Comparison of ENCODE assay signal across 1 cellular context in genomic region chr1:173413271-173413707, GRCh38.
TF ChIP-seq lines count a peak whose summit lies in the region.

No MANE protein-coding gene starts in this region.

TF ChIP-seq in GM12878, 131 proteins besides CTCF, POLR2A, EP300 and RAD21 (continued from another document):
- TF ChIP-seq ZNF687 (IDR thresholded peaks at IDR 0.05), result peak; percentile 83
- TF ChIP-seq RELB (IDR thresholded peaks at IDR 0.05; ENCODE audit: low read depth), result peak; percentile 36; the same call in 1 of the 2 replicates
- TF ChIP-seq CHD1 (IDR thresholded peaks at IDR 0.05; ENCODE audit: low read depth, low read length), result peak; percentile 34; the same call in 1 of the 2 replicates
- TF ChIP-seq DPF2 (IDR thresholded peaks at IDR 0.05), result peak; percentile 53
- TF ChIP-seq ZNF384 (IDR thresholded peaks at IDR 0.05; ENCODE audit: borderline replicate concordance, low read depth, low read length), result no peak
- peak; percentile 41; the same call in 1 of the 2 replicates for TF ChIP-seq TCF3 (IDR thresholded peaks at IDR 0.05; ENCODE audit: borderline replicate concordance, insufficient read depth, low read depth, low read length)
- no peak for TF ChIP-seq IRF5 (IDR thresholded peaks at IDR 0.05; ENCODE audit: borderline replicate concordance)
- no peak for TF ChIP-seq E2F8 (IDR thresholded peaks at IDR 0.05; ENCODE audit: low read depth, partially characterized antibody)
- 0 out of 2 replicates have a peak, but pooled peaks have one; percentile 27 for TF ChIP-seq HDGF (IDR thresholded peaks at IDR 0.05)
- peak; percentile 61 for TF ChIP-seq PAX5 (IDR thresholded peaks at IDR 0.05; ENCODE audit: borderline replicate concordance, low read depth, low read length)
- TF ChIP-seq NR2C1 (IDR thresholded peaks at IDR 0.05), result no peak
- no peak for TF ChIP-seq SMAD1 (IDR thresholded peaks at IDR 0.05; ENCODE audit: low read depth, partially characterized antibody)
